ENCODE assay signal across 8 cellular contexts in the genomic region with DNA sequence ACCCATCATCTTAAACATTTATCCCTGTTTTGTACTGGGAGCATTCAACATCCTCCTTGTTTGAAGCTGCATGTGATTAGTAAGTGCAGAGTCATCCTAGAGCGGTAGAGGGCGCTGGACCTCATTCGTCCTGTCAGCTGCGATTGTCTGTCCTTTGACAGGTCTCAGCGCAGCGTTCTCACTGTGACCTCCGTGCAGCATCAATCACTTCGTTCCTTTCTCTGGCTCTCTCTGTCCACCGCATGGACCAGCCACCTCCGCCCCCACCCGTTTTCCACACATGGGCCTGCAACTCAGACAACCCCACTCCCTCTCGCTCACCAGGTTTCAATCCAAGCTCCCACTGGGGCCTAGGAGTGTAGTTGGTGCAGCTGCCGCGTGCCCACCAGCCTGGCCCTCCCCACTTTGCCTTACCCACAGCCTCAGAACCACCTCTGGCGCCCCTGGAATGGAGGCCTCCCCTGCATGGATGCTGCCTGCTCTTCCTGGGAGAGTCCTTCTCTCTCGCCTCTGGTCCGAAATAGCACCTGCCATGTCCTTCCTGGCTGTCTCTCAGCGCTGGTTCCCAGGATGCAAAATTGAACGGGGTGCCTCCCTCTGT.
DNase-seq lines count a peak whose midpoint lies in the region; ATAC-seq, FAIRE-seq and TF ChIP-seq lines count a peak whose summit lies in the region.

No MANE protein-coding gene starts in this region.

- no peak for TF ChIP-seq POLR2A in body of pancreas (IDR thresholded peaks at IDR 0.05)

- H3K27me3 ChIP-seq in Caco-2 (replicated peaks; ENCODE audit: control insufficient read depth, insufficient read depth, low read length) (no peaks in the 10 kb centered on the region), body of pancreas (no peaks in the 10 kb centered on the region)

- POLR2A ChIA-PET in Caco-2 (lab: Charles Lee), result no interaction called here

- H3K9me3 ChIP-seq in Caco-2, result no peaks in the 10 kb centered on the region
- no peaks in the 10 kb centered on the region for H3K9me3 ChIP-seq in body of pancreas

- DNase-seq in Caco-2, result peak in 1 of 2 experiments; percentile 27
- peak; percentile 9 for DNase-seq in KG1 (lab: John Stamatoyannopoulos, UW)
- peak; percentile 25 to 61 (median 48) for DNase-seq in body of pancreas
- peak; percentile 84 for DNase-seq in iPS-NIHi7 (ENCODE audit: extremely low spot score)
- peak; percentile 26 to 50 (median 35) for DNase-seq in stimulated activated CD4-positive, alpha-beta T cell treated with anti-CD3 and anti-CD28 coated beads, Interleukin-12 subunit alpha, Interleukin-12 subunit beta, amount 100 ng/mL, for 48 hours (ENCODE audit: low read depth in 2 of 3, low spot score in 1 of 3)

- CTCF ChIA-PET in Caco-2 (lab: Charles Lee), result no interaction called here

- ATAC-seq in body of pancreas (peak; percentile 24), GM19395 (IDR thresholded peaks at IDR 0.05; ENCODE audit: unreplicated experiment) (no peak), HG02840 (IDR thresholded peaks at IDR 0.05; ENCODE audit: low FRiP score, unreplicated experiment) (no peak)

- TF ChIP-seq CTCF in Caco-2 (IDR thresholded peaks at IDR 0.05; ENCODE audit: insufficient read depth in 1 of 2, low read depth in 1 of 2, low read length in 1 of 2, severe bottlenecking in 1 of 2, unreplicated experiment in 1 of 2) (peak; percentile 20 to 23), body of pancreas (IDR thresholded peaks at IDR 0.05) (peak; percentile 24 to 53 (median 49))

- H3K36me3 Mint-ChIP-seq in Caco-2 (ENCODE audit: insufficient read depth, unreplicated experiment), result no peaks in the 10 kb centered on the region

- H3K27me3 Mint-ChIP-seq in Caco-2 (ENCODE audit: insufficient read depth, unreplicated experiment), result no peaks in the 10 kb centered on the region

- no peaks in the 10 kb centered on the region for H3K36me3 ChIP-seq in Caco-2 (ENCODE audit: control insufficient read depth, insufficient read depth, low read length)
- H3K36me3 ChIP-seq in body of pancreas (replicated peaks in 1 of 2; ENCODE audit: insufficient read depth in 1 of 2, low read depth in 2 of 2), result no peaks in the 10 kb centered on the region

- no TSS peak for BruUV-seq in Caco-2 (replicated peaks; lab: Mats Ljungman, UMichigan)

- no peak overlapping the region for H3K4me3 ChIP-seq in Caco-2 (ENCODE audit: low read depth, low read length)
- H3K4me3 ChIP-seq in body of pancreas, result no peak overlapping the region

- intact Hi-C loops in Caco-2 (cut with micrococcal nuclease; ENCODE audit: unreplicated experiment) (no loop called here), body of pancreas (cut with DNase I) (no loop called here)

- 37 to 38% methylated on average over 19 of the region's 19 CpGs for WGBS in body of pancreas, 2 donors

- peak; percentile 37 for FAIRE-seq in TTC549 (lab: Jason Lieb, UNC)

- H3K4me1 ChIP-seq in Caco-2, result no peaks in the 10 kb centered on the region
- no peaks in the 10 kb centered on the region for H3K4me1 ChIP-seq in body of pancreas

- no peaks in the 10 kb centered on the region for H3K4me1 Mint-ChIP-seq in Caco-2 (ENCODE audit: low read depth, unreplicated experiment)

- H3K9me3 Mint-ChIP-seq in Caco-2 (ENCODE audit: unreplicated experiment), result no peaks in the 10 kb centered on the region

- H3K27ac Mint-ChIP-seq in Caco-2 (ENCODE audit: unreplicated experiment), result no peak overlapping the region

- no peak overlapping the region for H3K4me3 Mint-ChIP-seq in Caco-2 (ENCODE audit: unreplicated experiment)

- H3K27ac ChIP-seq in body of pancreas, result no peak overlapping the region
